Comparison of ENCODE assay signal across 20 cellular contexts in genomic region chr4:122403860-122404259, GRCh38. TPM values are rescaled to one million over a fixed set of nuclear protein-coding genes. Genes with fewer than 3 reads are reported as not detected.
DNase-seq lines count a peak whose midpoint lies in the region; ATAC-seq and TF ChIP-seq lines count a peak whose summit lies in the region.
"Had no signal": no experiment of that assay in that cellular context is flagged by ENCODE, and none has a peak within 500 bp of the region (broad histone marks: within the 10 kb centered on the region; RNA-seq: fewer than 3 reads in every experiment).

No MANE protein-coding gene starts in this region.

- peaks cover 6% of the 10 kb centered on the region for H3K27me3 ChIP-seq in foreskin keratinocyte

- no peaks in the 10 kb centered on the region for H3K4me1 ChIP-seq in foreskin keratinocyte
- H3K4me1 ChIP-seq: Caco-2 had no signal

- ATAC-seq in WTC11 (peak; percentile 70), foreskin keratinocyte (peak; percentile 10), GM21381 (IDR thresholded peaks at IDR 0.05; ENCODE audit: unreplicated experiment) (no peak), GM18502 (IDR thresholded peaks at IDR 0.05; ENCODE audit: poor library complexity, unreplicated experiment) (no peak)

- H3K27me3 Mint-ChIP-seq in WTC11 (ENCODE audit: low read depth): no peaks in the 10 kb centered on the region

- CTCF ChIA-PET in WTC11 (lab: Charles Lee): no interaction called here

- H3K36me3 Mint-ChIP-seq in WTC11: no peaks in the 10 kb centered on the region
- H3K36me3 Mint-ChIP-seq: CD14-positive monocyte, IgD-negative memory B cell had no signal

- H3K27ac Mint-ChIP-seq in WTC11: no peak overlapping the region
- H3K27ac Mint-ChIP-seq: CD14-positive monocyte, H9, IgD-negative memory B cell had no signal

- no peaks in the 10 kb centered on the region for H3K9me3 Mint-ChIP-seq in WTC11
- H3K9me3 Mint-ChIP-seq: H9 had no signal

- DNase-seq in NCI-H524 (lab: John Stamatoyannopoulos, UW) (peak; percentile 26 to 55), NCI-H524 treated with DMSO at 0.1 percent for 48 hours (lab: John Stamatoyannopoulos, UW) (no peak), WTC11 (ENCODE audit: low spot score) (no peak), foreskin keratinocyte (no peak), mesenteric fat pad (ENCODE audit: low spot score) (no peak), SIG-M5 treated with dmso at 0.1 percent for 504 hours (lab: John Stamatoyannopoulos, UW; ENCODE audit: unreplicated experiment) (no peak)
- DNase-seq: Caco-2; CD8-positive, alpha-beta memory T cell; DND-41; GF-D8; GM23248; H9 had no signal

- POLR2A ChIA-PET in WTC11 (lab: Charles Lee): no interaction called here

- TF ChIP-seq CTCF in WTC11 (IDR thresholded peaks at IDR 0.05) (no peak), foreskin keratinocyte (conservative IDR thresholded peaks at IDR 0.05) (no peak)

- H3K27ac ChIP-seq in foreskin keratinocyte: no peak overlapping the region
- H3K27ac ChIP-seq: 22Rv1, GM23248 had no signal

- no peaks in the 10 kb centered on the region for H3K4me1 Mint-ChIP-seq in WTC11
- H3K4me1 Mint-ChIP-seq: CD14-positive monocyte; CD8-positive, alpha-beta memory T cell had no signal

- no peak overlapping the region for H3K4me3 Mint-ChIP-seq in WTC11
- H3K4me3 Mint-ChIP-seq: CD14-positive monocyte; CD8-positive, alpha-beta memory T cell; H9; IgD-negative memory B cell had no signal

TF ChIP-seq in WTC11, 78 proteins besides CTCF, POLR2A, EP300 and RAD21:
- TF ChIP-seq ZNF121 (CRISPR knock-in tag; IDR thresholded peaks at IDR 0.05) (no peak), ERG (CRISPR knock-in tag; IDR thresholded peaks at IDR 0.05) (no peak), SMAD4 (CRISPR knock-in tag; IDR thresholded peaks at IDR 0.05) (no peak), MLX (CRISPR knock-in tag; IDR thresholded peaks at IDR 0.05) (no peak), RELA (CRISPR knock-in tag; IDR thresholded peaks at IDR 0.05; ENCODE audit: borderline replicate concordance) (no peak), MYBL2 (CRISPR knock-in tag; IDR thresholded peaks at IDR 0.05) (no peak), E2F1 (CRISPR knock-in tag; IDR thresholded peaks at IDR 0.05) (no peak), ZNF532 (CRISPR knock-in tag; IDR thresholded peaks at IDR 0.05; ENCODE audit: borderline replicate concordance) (no peak), ZNF263 (CRISPR knock-in tag; IDR thresholded peaks at IDR 0.05; ENCODE audit: low read depth) (no peak), KAT7 (CRISPR knock-in tag; IDR thresholded peaks at IDR 0.05; ENCODE audit: borderline replicate concordance) (no peak), EMX1 (CRISPR knock-in tag; IDR thresholded peaks at IDR 0.05) (no peak), NFYB (CRISPR knock-in tag; conservative IDR thresholded peaks at IDR 0.05; ENCODE audit: low read depth) (no peak), HMGA2 (CRISPR knock-in tag; IDR thresholded peaks at IDR 0.05) (no peak), HMGXB4 (CRISPR knock-in tag; IDR thresholded peaks at IDR 0.05) (no peak), TEAD1 (CRISPR knock-in tag; IDR thresholded peaks at IDR 0.05) (no peak)
TF ChIP-seq in WTC11: peak in this region for 0.

RNA-seq across cellular contexts. Expression of gene ADAD1, which starts 25.0 kb away (rescaled TPM):
- total RNA-seq in WTC11 (2021): not detected in 3 replicates
- not detected in 2 replicates for total RNA-seq in foreskin keratinocyte
- not detected in 2 replicates for polyA plus RNA-seq in foreskin keratinocyte
- total RNA-seq in mesenteric fat pad: not detected
- total RNA-seq: A673; Caco-2; CD8-positive, alpha-beta memory T cell; GM23248; H9; HT1080 had no signal
- polyA plus RNA-seq: BJ; CD14-positive monocyte; CD8-positive, alpha-beta memory T cell; GM23248; IgD-negative memory B cell had no signal

RNA-seq across cellular contexts. Expression of gene IL2, which starts 52.7 kb away (rescaled TPM):
- 0.61 to 2.2 TPM (median 0.64 TPM) in 3 replicates for total RNA-seq in WTC11 (2021)
- total RNA-seq in foreskin keratinocyte: not detected in 2 replicates
- not detected in 2 replicates for polyA plus RNA-seq in foreskin keratinocyte
- total RNA-seq in mesenteric fat pad: not detected
- total RNA-seq: A673, Caco-2, GM23248, H9, HT1080 had no signal
- polyA plus RNA-seq: BJ, CD14-positive monocyte, GM23248, IgD-negative memory B cell had no signal

Comparison
In these comparisons a context has a peak if more than half of its experiments do, and no peak if none do; other contexts are left out.
1. DNase-seq: peak in NCI-H524 (2 of 2); none in NCI-H524 treated with DMSO at 0.1 percent for 48 hours (single experiment), WTC11 (single experiment), foreskin keratinocyte (0 of 2), mesenteric fat pad (single experiment) and SIG-M5 treated with dmso at 0.1 percent for 504 hours (single experiment).
2. ATAC-seq: peak in WTC11 (single experiment) and foreskin keratinocyte (single experiment); none in GM21381 (single experiment) and GM18502 (single experiment).